Comparison of ENCODE assay signal across 1 cellular context in genomic region chr6:111603648-111604047, GRCh38.
TF ChIP-seq lines count a peak whose summit lies in the region.

No MANE protein-coding gene starts in this region.

TF ChIP-seq in K562, 482 proteins besides CTCF, POLR2A, EP300 and RAD21 (continued from another document):
- TF ChIP-seq ZNF668 (CRISPR knock-in tag; IDR thresholded peaks at IDR 0.05) (no peak), MNT (conservative IDR thresholded peaks at IDR 0.05) (no peak), KAT7 (CRISPR knock-in tag; IDR thresholded peaks at IDR 0.05; ENCODE audit: borderline replicate concordance) (no peak), NR4A1 (CRISPR knock-in tag; IDR thresholded peaks at IDR 0.05) (no peak), NR4A1 (tag; IDR thresholded peaks at IDR 0.05) (no peak), NFE2 (IDR thresholded peaks at IDR 0.05; ENCODE audit: low read depth) (no peak)
- TF ChIP-seq, protein P1, sequence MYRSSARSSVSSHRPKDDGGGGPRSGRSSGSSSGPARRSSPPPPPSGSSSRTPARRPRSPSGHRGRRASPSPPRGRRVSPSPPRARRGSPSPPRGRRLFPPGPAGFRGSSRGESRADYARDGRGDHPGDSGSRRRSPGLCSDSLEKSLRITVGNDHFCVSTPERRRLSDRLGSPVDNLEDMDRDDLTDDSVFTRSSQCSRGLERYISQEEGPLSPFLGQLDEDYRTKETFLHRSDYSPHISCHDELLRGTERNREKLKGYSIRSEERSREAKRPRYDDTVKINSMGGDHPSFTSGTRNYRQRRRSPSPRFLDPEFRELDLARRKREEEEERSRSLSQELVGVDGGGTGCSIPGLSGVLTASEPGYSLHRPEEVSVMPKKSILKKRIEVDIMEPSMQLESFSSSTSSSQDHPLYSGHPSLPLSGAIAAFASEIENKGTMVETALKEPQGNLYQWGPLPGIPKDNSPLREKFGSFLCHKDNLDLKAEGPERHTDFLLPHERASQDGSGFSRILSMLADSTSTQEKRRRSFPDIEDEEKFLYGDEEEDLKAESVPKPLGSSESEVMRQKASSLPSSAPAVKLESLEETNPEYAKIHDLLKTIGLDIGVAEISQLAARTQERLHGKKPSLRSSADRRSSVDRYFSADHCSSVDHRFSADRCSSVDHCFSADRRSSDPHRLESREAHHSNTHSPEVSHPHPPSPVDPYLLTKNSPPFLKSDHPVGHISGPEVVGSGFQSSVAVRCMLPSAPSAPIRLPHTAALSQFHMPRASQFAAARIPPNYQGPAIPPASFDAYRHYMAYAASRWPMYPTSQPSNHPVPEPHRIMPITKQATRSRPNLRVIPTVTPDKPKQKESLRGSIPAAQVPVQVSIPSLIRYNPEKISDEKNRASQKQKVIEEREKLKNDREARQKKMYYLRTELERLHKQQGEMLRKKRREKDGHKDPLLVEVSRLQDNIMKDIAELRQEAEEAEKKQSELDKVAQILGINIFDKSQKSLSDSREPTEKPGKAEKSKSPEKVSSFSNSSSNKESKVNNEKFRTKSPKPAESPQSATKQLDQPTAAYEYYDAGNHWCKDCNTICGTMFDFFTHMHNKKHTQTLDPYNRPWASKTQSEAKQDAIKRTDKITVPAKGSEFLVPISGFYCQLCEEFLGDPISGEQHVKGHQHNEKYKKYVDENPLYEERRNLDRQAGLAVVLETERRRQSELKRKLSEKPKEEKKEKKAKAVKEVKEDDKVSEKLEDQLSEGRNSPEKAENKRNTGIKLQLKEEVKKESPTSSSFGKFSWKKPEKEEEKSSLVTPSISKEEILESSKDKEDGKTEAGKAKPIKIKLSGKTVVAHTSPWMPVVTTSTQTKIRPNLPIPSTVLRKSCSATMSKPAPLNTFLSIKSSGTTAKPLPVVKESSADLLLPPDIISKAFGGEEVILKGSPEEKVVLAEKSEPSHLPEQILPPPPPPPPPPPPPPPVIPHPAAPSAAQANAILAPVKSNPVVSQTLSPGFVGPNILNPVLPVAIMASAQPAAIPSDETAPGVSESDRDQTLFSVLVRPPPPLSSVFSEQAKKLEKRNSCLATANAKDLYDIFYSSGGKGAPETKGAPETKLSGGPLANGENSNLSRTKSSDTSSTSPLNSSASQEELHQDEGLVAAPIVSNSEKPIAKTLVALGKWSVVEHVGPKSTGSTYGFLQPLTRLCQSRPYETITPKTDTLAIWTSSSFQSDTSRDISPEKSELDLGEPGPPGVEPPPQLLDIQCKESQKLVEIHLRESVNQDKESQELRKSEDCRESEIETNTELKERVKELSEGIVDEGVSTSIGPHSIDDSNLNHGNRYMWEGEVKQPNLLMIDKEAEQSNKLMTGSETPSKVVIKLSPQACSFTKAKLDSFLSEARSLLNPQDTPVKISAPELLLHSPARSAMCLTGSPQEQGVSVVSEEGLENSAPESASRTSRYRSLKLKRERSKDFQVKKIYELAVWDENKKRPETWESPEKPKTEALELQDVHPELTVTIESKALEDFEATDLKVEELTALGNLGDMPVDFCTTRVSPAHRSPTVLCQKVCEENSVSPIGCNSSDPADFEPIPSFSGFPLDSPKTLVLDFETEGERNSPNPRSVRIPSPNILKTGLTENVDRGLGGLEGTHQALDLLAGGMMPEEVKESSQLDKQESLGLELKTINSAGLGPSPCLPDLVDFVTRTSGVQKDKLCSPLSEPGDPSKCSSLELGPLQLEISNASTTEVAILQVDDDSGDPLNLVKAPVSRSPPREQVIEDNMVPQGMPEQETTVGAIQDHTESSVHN (IDR thresholded peaks at IDR 0.05; ENCODE audit: borderline replicate concordance in 1 of 2, low read depth in 1 of 2), result no peak
